Comparison of ENCODE assay signal across 1 cellular context in genomic region chr12:56189336-56189917, GRCh38.
TF ChIP-seq lines count a peak whose summit lies in the region.

SMARCC2 (minus strand) TSS chr12:56189483; CDS start chr12:56189461, 22 bp downstream.

TF ChIP-seq in HepG2, 621 proteins besides CTCF, POLR2A, EP300 and RAD21 (continued from another document and continues in another):
- TF ChIP-seq ZGPAT (CRISPR knock-in tag; IDR thresholded peaks at IDR 0.05) (no peak; the same call in 1 of the 2 replicates), KDM3A (CRISPR knock-in tag; IDR thresholded peaks at IDR 0.05; ENCODE audit: low read depth) (0 out of 2 replicates have a peak, but pooled peaks have one; percentile 22), MXD3 (CRISPR knock-in tag; IDR thresholded peaks at IDR 0.05) (0 out of 2 replicates have a peak, but pooled peaks have one; percentile 24), ZNF33B (CRISPR knock-in tag; IDR thresholded peaks at IDR 0.05) (no peak), SRY (CRISPR knock-in tag; IDR thresholded peaks at IDR 0.05) (0 out of 2 replicates have a peak, but pooled peaks have one; percentile 59), HOXA9 (CRISPR knock-in tag; IDR thresholded peaks at IDR 0.05; ENCODE audit: borderline replicate concordance) (no peak), POLR2AphosphoS5 (IDR thresholded peaks at IDR 0.05; ENCODE audit: low read depth, low read length) (no peak), NCOA2 (CRISPR knock-in tag; IDR thresholded peaks at IDR 0.05) (no peak), ZNF770 (CRISPR knock-in tag; IDR thresholded peaks at IDR 0.05) (peak; percentile 89), ZBTB7A (CRISPR knock-in tag; IDR thresholded peaks at IDR 0.05) (no peak), MAZ (IDR thresholded peaks at IDR 0.05; ENCODE audit: borderline replicate concordance, low read depth, low read length) (peak; percentile 95), MAZ (CRISPR knock-in tag; IDR thresholded peaks at IDR 0.05; ENCODE audit: low read depth) (no peak; the same call in 1 of the 2 replicates), DMTF1 (CRISPR knock-in tag; IDR thresholded peaks at IDR 0.05) (no peak), ARID2 (CRISPR knock-in tag; IDR thresholded peaks at IDR 0.05; ENCODE audit: borderline replicate concordance) (no peak), RERE (CRISPR knock-in tag; IDR thresholded peaks at IDR 0.05; ENCODE audit: low read depth) (no peak), CHD4 (IDR thresholded peaks at IDR 0.05; ENCODE audit: borderline replicate concordance, low read length) (no peak), U2AF1 (optimal IDR thresholded peaks at IDR 0.05; ENCODE audit: low read depth, low read length) (no peak), ZNF570 (CRISPR knock-in tag; IDR thresholded peaks at IDR 0.05; ENCODE audit: borderline replicate concordance) (no peak), ZNF605 (CRISPR knock-in tag; IDR thresholded peaks at IDR 0.05) (0 out of 2 replicates have a peak, but pooled peaks have one; percentile 56), PBX2 (CRISPR knock-in tag; IDR thresholded peaks at IDR 0.05) (no peak), GZF1 (CRISPR knock-in tag; IDR thresholded peaks at IDR 0.05) (no peak), ZNF619 (CRISPR knock-in tag; IDR thresholded peaks at IDR 0.05) (no peak), KMT2A (CRISPR knock-in tag; IDR thresholded peaks at IDR 0.05) (no peak), ZNF432 (CRISPR knock-in tag; IDR thresholded peaks at IDR 0.05; ENCODE audit: borderline replicate concordance) (no peak), RAD51 (IDR thresholded peaks at IDR 0.05; ENCODE audit: borderline replicate concordance) (no peak), ZNF562 (CRISPR knock-in tag; IDR thresholded peaks at IDR 0.05; ENCODE audit: borderline replicate concordance) (no peak), IRF1 (CRISPR knock-in tag; IDR thresholded peaks at IDR 0.05; ENCODE audit: low read depth) (no peak), SALL1 (CRISPR knock-in tag; IDR thresholded peaks at IDR 0.05) (peak; percentile 38; the same call in 1 of the 2 replicates), GATA4 (IDR thresholded peaks at IDR 0.05; ENCODE audit: borderline replicate concordance, low read depth) (no peak), GRHL1 (CRISPR knock-in tag; conservative IDR thresholded peaks at IDR 0.05) (no peak), MBNL3 (CRISPR knock-in tag; conservative IDR thresholded peaks at IDR 0.05) (no peak), LCORL (IDR thresholded peaks at IDR 0.05) (no peak), LCORL (CRISPR knock-in tag; IDR thresholded peaks at IDR 0.05) (no peak), ZNF280B (CRISPR knock-in tag; IDR thresholded peaks at IDR 0.05; ENCODE audit: borderline replicate concordance) (0 out of 2 replicates have a peak, but pooled peaks have one; percentile 26), AKNA (CRISPR knock-in tag; IDR thresholded peaks at IDR 0.05; ENCODE audit: borderline replicate concordance) (no peak), ETV5 (CRISPR knock-in tag; IDR thresholded peaks at IDR 0.05; ENCODE audit: borderline replicate concordance) (no peak; the same call in 1 of the 2 replicates)
